ENCODE assay signal across 26 cellular contexts in the genomic region with DNA sequence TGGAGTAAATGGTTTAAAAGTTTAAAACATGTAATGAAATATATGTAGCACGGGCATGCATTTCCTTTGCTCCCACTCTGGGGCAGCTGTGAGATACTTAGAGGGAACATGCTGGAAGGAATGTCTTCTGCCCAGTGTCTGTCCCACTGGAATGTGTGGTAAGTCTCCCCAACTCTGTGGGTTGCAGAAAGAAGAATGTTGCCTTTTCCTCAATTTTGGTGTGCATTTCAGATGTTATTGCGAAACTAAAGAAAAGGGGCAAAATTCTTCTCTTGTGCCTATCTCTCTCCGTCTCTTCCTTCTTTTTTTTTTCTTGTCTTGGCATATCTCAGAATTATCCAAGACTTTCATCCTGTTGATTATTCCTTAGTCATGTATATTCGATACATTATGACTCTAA.
DNase-seq lines count a peak whose midpoint lies in the region; ATAC-seq, FAIRE-seq and TF ChIP-seq lines count a peak whose summit lies in the region.
"Had no signal": no experiment of that assay in that cellular context is flagged by ENCODE, and none has a peak within 500 bp of the region (broad histone marks: within the 10 kb centered on the region; RNA-seq: fewer than 3 reads in every experiment).

No MANE protein-coding gene starts in this region.

- no peak overlapping the region for H2AFZ ChIP-seq in IMR-90 (replicated peaks; ENCODE audit: low read length, poor library complexity)

- H3K27me3 Mint-ChIP-seq in nephron progenitor cell (ENCODE audit: low read depth, poor library complexity) = peaks cover 3% of the 10 kb centered on the region

- H3K27ac ChIP-seq in IMR-90 (ENCODE audit: insufficient read depth, low read length) = peak overlapping the region; percentile 38; the same call in 1 of the 2 replicates
- H3K27ac ChIP-seq: body of pancreas, dorsolateral prefrontal cortex, epithelial cell of prostate, thyroid gland had no signal

- H2AK9ac ChIP-seq in IMR-90 (replicated peaks; ENCODE audit: low read depth, low read length, poor library complexity) = peak overlapping the region; percentile 75

- intact Hi-C loops in IMR-90 (cut with micrococcal nuclease) = loop anchor here (5.0 kb wide), 1 partner anchor 117 kb away; no protein-coding TSS in a partner anchor

- peaks cover 36% of the 10 kb centered on the region for H3K9me1 ChIP-seq in IMR-90 (ENCODE audit: insufficient read depth, low read length)

- peak overlapping the region; percentile 83 for H2AK5ac ChIP-seq in IMR-90 (ENCODE audit: low read depth, low read length)

- peaks cover 4% of the 10 kb centered on the region; the same call in 1 of the 2 replicates for H3K9me3 ChIP-seq in IMR-90 (ENCODE audit: control insufficient read depth, insufficient read depth, low read length)
- H3K9me3 ChIP-seq: body of pancreas, Caco-2, left ventricle myocardium inferior, thyroid gland had no signal

- no TSS peak for BruUV-seq in IMR-90 (replicated peaks; lab: Mats Ljungman, UMichigan)

- no peak for TF ChIP-seq POLR2A in IMR-90 (IDR thresholded peaks at IDR 0.05; ENCODE audit: low read depth, low read length)
- no peak for TF ChIP-seq POLR2A in GM12892 (IDR thresholded peaks at IDR 0.05; ENCODE audit: low read depth, low read length)

- peak overlapping the region; percentile 66 for H2BK5ac ChIP-seq in IMR-90 (ENCODE audit: low read depth, low read length, poor library complexity, severe bottlenecking)

- H3K4me1 ChIP-seq in IMR-90 (ENCODE audit: control insufficient read depth, insufficient read depth, low read length) = peaks cover 36% of the 10 kb centered on the region
- H3K4me1 ChIP-seq: body of pancreas, Caco-2 had no signal

- no peak for FAIRE-seq in GM12892 (lab: Jason Lieb, UNC)
- FAIRE-seq: H1 had no signal

- peak; percentile 36 for DNase-seq in AG20443 (ENCODE audit: low spot score)
- peak; percentile 55 for DNase-seq in IMR-90
- peak; percentile 49 to 72 for DNase-seq in cardiac fibroblast (ENCODE audit: low read depth in 2 of 2)
- peak; percentile 73 for DNase-seq in myocyte (ENCODE audit: low read depth)
- DNase-seq in central memory CD4-positive, alpha-beta T cell = no peak
- DNase-seq in GM12892 (ENCODE audit: insufficient read length) = no peak
- no peak for DNase-seq in nephron progenitor cell
- DNase-seq: activated CD4-positive, alpha-beta memory T cell treated with anti-CD3 and anti-CD28 coated beads for 36 hours; activated naive CD4-positive, alpha-beta T cell treated with anti-CD3 and anti-CD28 coated beads for 36 hours; body of pancreas; Caco-2; dorsolateral prefrontal cortex; glutamatergic neuron; left ventricle myocardium inferior; MG63; NCI-H1436 treated with DMSO at 0.1 percent for 48 hours; NCI-H2171; NCI-H526 treated with DMSO at 0.1 percent for 48 hours; occipital lobe; right cardiac atrium; stimulated activated naive CD4-positive, alpha-beta T cell treated with Interleukin-2 at 50 U/mL for 16 hours; thyroid gland had no signal

- dilution Hi-C loops in IMR-90 (cut with HindIII; ENCODE audit: low sequenced_read_pairs, unreplicated experiment) = no loop called here

- H3K18ac ChIP-seq in IMR-90 (ENCODE audit: low read depth, low read length) = no peak overlapping the region

- no peak overlapping the region for H3K4me3 ChIP-seq in IMR-90 (ENCODE audit: insufficient read depth, low read depth, low read length)
- no peak overlapping the region for H3K4me3 ChIP-seq in cardiac fibroblast (replicated peaks in 1 of 2; ENCODE audit: low read depth in 2 of 2, low read length in 2 of 2)
- H3K4me3 ChIP-seq: body of pancreas, dorsolateral prefrontal cortex, left ventricle myocardium inferior, MG63, thyroid gland had no signal

- H2BK15ac ChIP-seq in IMR-90 (ENCODE audit: low read depth, low read length) = peak overlapping the region; percentile 55; the same call in 2 of the 3 replicates

- H3K4me2 ChIP-seq in IMR-90 (ENCODE audit: low read depth, low read length) = no peak overlapping the region; the same call in 1 of the 2 replicates

- H4K91ac ChIP-seq in IMR-90 (ENCODE audit: insufficient read depth, low read depth, low read length) = peak overlapping the region; percentile 26; the same call in 1 of the 2 replicates

- no peak overlapping the region for H3K27ac Mint-ChIP-seq in nephron progenitor cell
- H3K27ac Mint-ChIP-seq: activated CD4-positive, alpha-beta memory T cell treated with anti-CD3 and anti-CD28 coated beads for 36 hours; activated naive CD4-positive, alpha-beta T cell treated with anti-CD3 and anti-CD28 coated beads for 36 hours; WTC11 had no signal

- no peak overlapping the region for H3K14ac ChIP-seq in IMR-90 (replicated peaks; ENCODE audit: low read depth, low read length)

- no peaks in the 10 kb centered on the region for H3K27me3 ChIP-seq in IMR-90 (ENCODE audit: control insufficient read depth, insufficient read depth, low read length)
- H3K27me3 ChIP-seq: body of pancreas, dorsolateral prefrontal cortex, MG63, thyroid gland had no signal

- POLR2A ChIA-PET in IMR-90 (lab: Charles Lee; ENCODE audit: unreplicated experiment) = no interaction called here

- peaks cover 33% of the 10 kb centered on the region for H3K9me3 Mint-ChIP-seq in nephron progenitor cell
- H3K9me3 Mint-ChIP-seq: activated CD4-positive, alpha-beta memory T cell treated with anti-CD3 and anti-CD28 coated beads for 36 hours; activated naive CD4-positive, alpha-beta T cell treated with anti-CD3 and anti-CD28 coated beads for 36 hours had no signal

- no peak overlapping the region for H3K4me3 Mint-ChIP-seq in nephron progenitor cell
- H3K4me3 Mint-ChIP-seq: activated CD4-positive, alpha-beta memory T cell treated with anti-CD3 and anti-CD28 coated beads for 36 hours; activated naive CD4-positive, alpha-beta T cell treated with anti-CD3 and anti-CD28 coated beads for 36 hours; WTC11 had no signal

- no peaks in the 10 kb centered on the region for H3K36me3 ChIP-seq in IMR-90 (ENCODE audit: control insufficient read depth, insufficient read depth, low read length)
- H3K36me3 ChIP-seq: left ventricle myocardium inferior, MG63, thyroid gland had no signal

- in situ Hi-C loops in IMR-90 (cut with MboI; ENCODE audit: low sequenced_read_pairs) = loop anchor here (25.0 kb wide), 1 partner anchor 193 kb away; a partner anchor contains a TSS

- no peak overlapping the region for H3K56ac ChIP-seq in IMR-90 (ENCODE audit: extremely low read depth, insufficient read depth, low read length)

- peaks cover 57 to 91% of the 10 kb centered on the region in 2 experiments for H3K79me1 ChIP-seq in IMR-90 (ENCODE audit: low read depth in 1 of 2, low read length in 2 of 2)

- H2BK120ac ChIP-seq in IMR-90 (ENCODE audit: low read depth, low read length) = peak overlapping the region; percentile 35; the same call in 1 of the 2 replicates

- peaks cover 31% of the 10 kb centered on the region for H3K36me3 Mint-ChIP-seq in nephron progenitor cell (ENCODE audit: low read depth)
- H3K36me3 Mint-ChIP-seq: activated CD4-positive, alpha-beta memory T cell treated with anti-CD3 and anti-CD28 coated beads for 36 hours had no signal

- H3K4ac ChIP-seq in IMR-90 (ENCODE audit: low read depth, low read length) = peak overlapping the region; percentile 83; the same call in 1 of the 2 replicates

- peaks cover 3% of the 10 kb centered on the region; the same call in 1 of the 2 replicates for H4K20me1 ChIP-seq in IMR-90 (ENCODE audit: insufficient read depth, low read length)

- WGBS in IMR-90 (ENCODE audit: extremely low coverage in 2 of 2, insufficient read length in 1 of 2), 2 experiments = no CpG with 5 or more reads among the region's 4 CpGs

- no peak overlapping the region; the same call in 1 of the 2 replicates for H3K23ac ChIP-seq in IMR-90 (ENCODE audit: low read depth, low read length)

- TF ChIP-seq CTCF in IMR-90 (conservative IDR thresholded peaks at IDR 0.05; ENCODE audit: low read depth, low read length) = no peak
- TF ChIP-seq CTCF in cardiac fibroblast (IDR thresholded peaks at IDR 0.05; ENCODE audit: low read depth, low read length) = no peak
- TF ChIP-seq CTCF in nephron progenitor cell (IDR thresholded peaks at IDR 0.05) = no peak

- CTCF ChIA-PET in IMR-90 (lab: Yijun Ruan, JAX) = no interaction called here

- peak overlapping the region in 1 of 2 experiments; percentile 70; a peak in 2 of 4 replicates for H4K8ac ChIP-seq in IMR-90 (ENCODE audit: low read depth in 2 of 2, low read length in 2 of 2)

- H3K4me1 Mint-ChIP-seq in nephron progenitor cell = peaks cover 39% of the 10 kb centered on the region

- no peak overlapping the region for H4K5ac ChIP-seq in IMR-90 (ENCODE audit: low read depth, low read length)

- ATAC-seq in IMR-90 (ENCODE audit: low read depth) (peak; percentile 21; the same call in 1 of the 2 replicates), GM19395 (IDR thresholded peaks at IDR 0.05; ENCODE audit: unreplicated experiment) (no peak)
- ATAC-seq: body of pancreas, right cardiac atrium, WTC11 had no signal

- peak overlapping the region; percentile 65; the same call in 1 of the 2 replicates for H2BK20ac ChIP-seq in IMR-90 (ENCODE audit: low read depth, low read length)

- no peak for TF ChIP-seq RAD21 in IMR-90 (IDR thresholded peaks at IDR 0.05; ENCODE audit: low read length)

- H3K9ac ChIP-seq in IMR-90 (ENCODE audit: low read depth, low read length) = no peak overlapping the region

TF ChIP-seq in IMR-90, 13 proteins besides CTCF, POLR2A, EP300 and RAD21:
- TF ChIP-seq BHLHE40 (IDR thresholded peaks at IDR 0.05; ENCODE audit: low read depth, low read length) (no peak), CEBPB (IDR thresholded peaks at IDR 0.05; ENCODE audit: low read depth, low read length) (peak; percentile 95), MAFK (IDR thresholded peaks at IDR 0.05; ENCODE audit: low read depth, low read length) (no peak), NFE2L2 (IDR thresholded peaks at IDR 0.05; ENCODE audit: low read depth, low read length) (no peak)

Comparison
In these comparisons a context has a peak if more than half of its experiments do, and no peak if none do; other contexts are left out.
1. DNase-seq: peak in AG20443 (single experiment), IMR-90 (single experiment), cardiac fibroblast (2 of 2) and myocyte (single experiment); none in central memory CD4-positive, alpha-beta T cell (single experiment), GM12892 (single experiment) and nephron progenitor cell (single experiment).